27 cellular contexts compared by ENCODE assay signal in the genomic region with DNA sequence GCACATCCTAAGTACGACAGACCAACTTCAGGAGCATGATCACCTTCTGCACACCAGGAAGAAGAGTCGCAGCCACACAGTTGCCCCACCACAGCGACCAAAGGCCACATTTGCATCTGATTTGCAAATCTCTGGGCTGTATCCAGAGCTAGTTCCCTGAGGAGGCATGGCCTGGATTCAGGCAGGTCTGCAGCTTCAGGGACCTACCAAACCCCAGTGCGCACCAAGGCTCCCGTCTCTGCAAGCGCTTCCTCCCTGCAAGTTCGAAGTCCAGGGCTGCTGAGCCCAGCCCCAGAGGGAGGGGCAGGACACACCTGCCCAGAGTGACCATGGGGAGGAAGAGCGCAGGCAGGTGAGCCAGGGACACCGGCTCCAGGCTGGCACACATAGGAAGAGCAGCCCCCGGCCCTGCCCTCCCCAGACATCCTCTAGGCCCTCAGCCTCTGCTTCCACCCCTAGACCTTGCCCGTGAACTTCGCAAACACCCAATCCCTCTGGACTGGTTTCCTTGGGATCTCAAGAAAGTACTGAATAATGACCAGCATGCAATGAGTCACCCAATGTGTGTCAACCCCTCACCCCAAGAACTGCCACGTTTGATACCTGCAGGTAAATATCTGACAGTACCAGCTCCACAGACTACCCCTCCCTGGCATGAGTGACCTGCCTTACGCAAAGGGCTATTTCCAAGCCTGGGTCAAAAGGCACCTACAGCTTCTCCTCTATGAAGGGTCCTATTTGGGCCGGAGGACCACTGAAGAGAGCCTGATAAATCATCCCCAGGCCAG. TPM values are rescaled to one million over a fixed set of nuclear protein-coding genes. Genes with fewer than 3 reads are reported as not detected.
DNase-seq lines count a peak whose midpoint lies in the region; ATAC-seq, FAIRE-seq and TF ChIP-seq lines count a peak whose summit lies in the region.
"Had no signal": no experiment of that assay in that cellular context is flagged by ENCODE, and none has a peak within 500 bp of the region (broad histone marks: within the 10 kb centered on the region; RNA-seq: fewer than 3 reads in every experiment).

No MANE protein-coding gene starts in this region.

- no peak overlapping the region for H3K27ac Mint-ChIP-seq in stimulated activated naive CD8-positive, alpha-beta T cell treated with anti-CD3 and anti-CD28 coated beads, Interleukin-15, amount 100 ng/mL, for 72 hours
- H3K27ac Mint-ChIP-seq: activated naive CD8-positive, alpha-beta T cell; activated T-cell treated with anti-CD3 and anti-CD28 coated beads, Interleukin-2, amount 50 U/mL, for 24 hours; dendritic cell treated with granulocyte-macrophage colony-stimulating factor and Interleukin-4, amounts not matched to agents 40 ng/mL and 50 ng/mL, for 4 days; natural killer cell; stimulated activated effector memory CD8-positive, alpha-beta T cell treated with anti-CD3 and anti-CD28 coated beads, Interleukin-12 subunit alpha, Interleukin-12 subunit beta, amount 100 ng/mL, for 72 hours; WTC11 had no signal

- H3K9ac ChIP-seq in Karpas-422 (ENCODE audit: low read length): no peak overlapping the region
- H3K9ac ChIP-seq in HepG2 (ENCODE audit: insufficient read depth, low read depth, low read length): no peak overlapping the region

- TF ChIP-seq CTCF in HepG2 (CRISPR knock-in tag; IDR thresholded peaks at IDR 0.05): no peak
- TF ChIP-seq CTCF in stomach (IDR thresholded peaks at IDR 0.05): no peak
- no peak for TF ChIP-seq CTCF in osteoblast (IDR thresholded peaks at IDR 0.05; ENCODE audit: extremely low read depth, low read depth, low read length)

- H3K9me2 ChIP-seq in Karpas-422 (replicated peaks; ENCODE audit: insufficient read depth, low read length): no peaks in the 10 kb centered on the region

- 42% methylated on average over 5 of the region's 15 CpGs for WGBS in HepG2 (ENCODE audit: low lambda C conversion rate)
- 26 to 54% (median 49%) methylated on average over 9 to 15 of the region's 15 CpGs for WGBS in stomach, 5 donors

- H3K4me1 Mint-ChIP-seq in stimulated activated naive CD8-positive, alpha-beta T cell treated with anti-CD3 and anti-CD28 coated beads, Interleukin-15, amount 100 ng/mL, for 72 hours: peaks cover 8% of the 10 kb centered on the region
- H3K4me1 Mint-ChIP-seq: natural killer cell had no signal

- H2AFZ ChIP-seq in Karpas-422 (ENCODE audit: low read length) (no peak overlapping the region), HepG2 (ENCODE audit: low read length) (no peak overlapping the region), osteoblast (ENCODE audit: low read length) (no peak overlapping the region)

- peak; percentile 65 for DNase-seq in Karpas-422
- peak; percentile 50 for DNase-seq in SW480 (ENCODE audit: low spot score)
- DNase-seq in HepG2 (ENCODE audit: low spot score): peak; percentile 38
- peak; percentile 82 for DNase-seq in stomach
- no peak for DNase-seq in stimulated activated naive CD8-positive, alpha-beta T cell treated with anti-CD3 and anti-CD28 coated beads, Interleukin-15, amount 100 ng/mL, for 72 hours
- no peak for DNase-seq in osteoblast (ENCODE audit: insufficient read length, low spot score, missing footprints)
- DNase-seq in urothelium cell line (ENCODE audit: low spot score): no peak
- DNase-seq: activated effector memory CD4-positive, alpha-beta T cell treated with anti-CD3 and anti-CD28 coated beads, Interleukin-2, amount 50 U/mL, for 16 hours; activated T-cell treated with anti-CD3 and anti-CD28 coated beads, Interleukin-2, amount 50 U/mL, for 24 hours; natural killer cell; NCI-H2107; NCI-H446; NCI-H82; occipital lobe; substantia nigra; upper lobe of left lung had no signal

- H3K79me2 ChIP-seq in Karpas-422 (ENCODE audit: low read length) (no peaks in the 10 kb centered on the region), HepG2 (ENCODE audit: insufficient read depth, low read length) (no peaks in the 10 kb centered on the region), osteoblast (ENCODE audit: insufficient read depth, low read length) (no peaks in the 10 kb centered on the region)

- H3K4me3 ChIP-seq in Karpas-422 (ENCODE audit: low read length) (no peak overlapping the region; the same call in 1 of the 2 replicates), HepG2 (replicated peaks in 1 of 3; ENCODE audit: insufficient read depth in 1 of 3, low read depth in 2 of 3, low read length in 3 of 3) (peak overlapping the region in 1 of 3 experiments; percentile 5; a peak in 2 of 6 replicates), stomach (no peak overlapping the region), osteoblast (ENCODE audit: insufficient read depth, low read length) (no peak overlapping the region)
- H3K4me3 ChIP-seq: SJSA1, upper lobe of left lung had no signal

- intact Hi-C loops in HepG2 (cut with micrococcal nuclease; ENCODE audit: unreplicated experiment): no loop called here
- intact Hi-C loops in stomach (cut with DNase I; ENCODE audit: low total_unique reads): no loop called here

- TF ChIP-seq POLR2A in HepG2 (IDR thresholded peaks at IDR 0.05; ENCODE audit: insufficient read depth in 1 of 2, low read depth in 2 of 2, low read length in 2 of 2) (no peak), stomach (IDR thresholded peaks at IDR 0.05) (no peak)

- no peaks in the 10 kb centered on the region for H3K36me3 ChIP-seq in Karpas-422 (ENCODE audit: insufficient read depth, low read length)
- H3K36me3 ChIP-seq in HepG2 (replicated peaks in 1 of 2; ENCODE audit: control insufficient read depth in 1 of 2, insufficient read depth in 2 of 2, low read length in 2 of 2): no peaks in the 10 kb centered on the region
- H3K36me3 ChIP-seq in stomach: peaks cover 0 to 9% (median 0%) of the 10 kb centered on the region in 4 donors
- no peaks in the 10 kb centered on the region for H3K36me3 ChIP-seq in osteoblast (ENCODE audit: insufficient read depth, low read length)
- H3K36me3 ChIP-seq: SJSA1 had no signal

- no peak for FAIRE-seq in HepG2 (lab: Jason Lieb, UNC)
- FAIRE-seq in urothelium cell line (lab: Jason Lieb, UNC): no peak
- FAIRE-seq: GM18507, H54, islet of Langerhans had no signal

- no peaks in the 10 kb centered on the region for H3K9me3 Mint-ChIP-seq in stimulated activated naive CD8-positive, alpha-beta T cell treated with anti-CD3 and anti-CD28 coated beads, Interleukin-15, amount 100 ng/mL, for 72 hours
- H3K9me3 Mint-ChIP-seq: activated T-cell treated with anti-CD3 and anti-CD28 coated beads, Interleukin-2, amount 50 U/mL, for 24 hours; dendritic cell treated with granulocyte-macrophage colony-stimulating factor and Interleukin-4, amounts not matched to agents 40 ng/mL and 50 ng/mL, for 4 days; natural killer cell; stimulated activated effector memory CD8-positive, alpha-beta T cell treated with anti-CD3 and anti-CD28 coated beads, Interleukin-12 subunit alpha, Interleukin-12 subunit beta, amount 100 ng/mL, for 72 hours; WTC11 had no signal

- POLR2A ChIA-PET in HepG2 (lab: Yijun Ruan, JAX): no interaction called here

- TF ChIP-seq EP300 in HepG2 (IDR thresholded peaks at IDR 0.05; ENCODE audit: low read depth in 2 of 2, low read length in 2 of 2): no peak
- TF ChIP-seq EP300 in HepG2 (CRISPR knock-in tag; IDR thresholded peaks at IDR 0.05; ENCODE audit: borderline replicate concordance): no peak
- TF ChIP-seq EP300 in stomach (IDR thresholded peaks at IDR 0.05): no peak

- H3K4me3 Mint-ChIP-seq in stimulated activated naive CD8-positive, alpha-beta T cell treated with anti-CD3 and anti-CD28 coated beads, Interleukin-15, amount 100 ng/mL, for 72 hours: no peak overlapping the region
- H3K4me3 Mint-ChIP-seq: activated naive CD8-positive, alpha-beta T cell; activated T-cell treated with anti-CD3 and anti-CD28 coated beads, Interleukin-2, amount 50 U/mL, for 24 hours; dendritic cell treated with granulocyte-macrophage colony-stimulating factor and Interleukin-4, amounts not matched to agents 40 ng/mL and 50 ng/mL, for 4 days; natural killer cell; stimulated activated effector memory CD8-positive, alpha-beta T cell treated with anti-CD3 and anti-CD28 coated beads, Interleukin-12 subunit alpha, Interleukin-12 subunit beta, amount 100 ng/mL, for 72 hours; WTC11 had no signal

- H3K27me3 ChIP-seq in Karpas-422 (ENCODE audit: low read length) (no peaks in the 10 kb centered on the region), HepG2 (ENCODE audit: control insufficient read depth in 1 of 2, insufficient read depth in 2 of 2, low read length in 2 of 2) (peaks cover 4 to 70% of the 10 kb centered on the region in 2 experiments; a peak in 4 of 5 replicates), stomach (no peaks in the 10 kb centered on the region), osteoblast (ENCODE audit: insufficient read depth, low read length) (peaks cover 24% of the 10 kb centered on the region)
- H3K27me3 ChIP-seq: upper lobe of left lung had no signal

- TF ChIP-seq RAD21 in HepG2 (CRISPR knock-in tag; IDR thresholded peaks at IDR 0.05): no peak

- ATAC-seq in HepG2: peak; percentile 62
- ATAC-seq in stimulated activated naive CD8-positive, alpha-beta T cell treated with anti-CD3 and anti-CD28 coated beads, Interleukin-15, amount 100 ng/mL, for 72 hours: no peak
- ATAC-seq: esophagus mucosa; natural killer cell; stimulated activated effector memory CD8-positive, alpha-beta T cell treated with anti-CD3 and anti-CD28 coated beads, Interleukin-12 subunit alpha, Interleukin-12 subunit beta, amount 100 ng/mL, for 72 hours; WTC11 had no signal

- H3K9me3 ChIP-seq in Karpas-422 (ENCODE audit: low read length): no peaks in the 10 kb centered on the region
- no peaks in the 10 kb centered on the region for H3K9me3 ChIP-seq in HepG2 (ENCODE audit: low read length)
- H3K9me3 ChIP-seq in stomach: no peaks in the 10 kb centered on the region
- no peaks in the 10 kb centered on the region for H3K9me3 ChIP-seq in osteoblast (ENCODE audit: low read depth, low read length)
- H3K9me3 ChIP-seq: SJSA1, upper lobe of left lung had no signal

- CTCF ChIA-PET in HepG2 (lab: Yijun Ruan, JAX; ENCODE audit: low intra/inter-chr PET ratio, low total read pairs): no interaction called here

- BruUV-seq in HepG2 (replicated peaks; lab: Mats Ljungman, UMichigan): no TSS peak

- H3K27ac ChIP-seq in Karpas-422 (ENCODE audit: low read length): no peak overlapping the region
- H3K27ac ChIP-seq in HepG2 (ENCODE audit: extremely low read length, insufficient read depth, low read length): no peak overlapping the region
- peak overlapping the region; percentile 57 to 86 (median 78) for H3K27ac ChIP-seq in stomach
- H3K27ac ChIP-seq in osteoblast (ENCODE audit: low read depth, low read length): no peak overlapping the region
- H3K27ac ChIP-seq: C4-2B, RWPE1, SJSA1, upper lobe of left lung had no signal

- in situ Hi-C loops in HepG2 (cut with HindIII; ENCODE audit: extremely low pct_ligation_motif_present, low pct_unique_long_range_greater_than_20kb): no loop called here

- peaks cover 6% of the 10 kb centered on the region for H3K27me3 Mint-ChIP-seq in stimulated activated naive CD8-positive, alpha-beta T cell treated with anti-CD3 and anti-CD28 coated beads, Interleukin-15, amount 100 ng/mL, for 72 hours
- H3K27me3 Mint-ChIP-seq: activated naive CD8-positive, alpha-beta T cell; activated T-cell treated with anti-CD3 and anti-CD28 coated beads, Interleukin-2, amount 50 U/mL, for 24 hours had no signal

- no peaks in the 10 kb centered on the region for H4K20me1 ChIP-seq in Karpas-422 (ENCODE audit: insufficient read depth, low read depth, low read length)
- no peaks in the 10 kb centered on the region for H4K20me1 ChIP-seq in HepG2 (ENCODE audit: insufficient read depth, low read length)
- no peaks in the 10 kb centered on the region for H4K20me1 ChIP-seq in osteoblast (ENCODE audit: insufficient read depth, low read length)

- peak overlapping the region; percentile 42 for H3K4me2 ChIP-seq in Karpas-422 (ENCODE audit: low read depth, low read length, poor library complexity, severe bottlenecking)
- peak overlapping the region; percentile 55 for H3K4me2 ChIP-seq in HepG2 (ENCODE audit: low read depth, low read length)
- no peak overlapping the region for H3K4me2 ChIP-seq in osteoblast (ENCODE audit: insufficient read depth, low read length)

- H3K4me1 ChIP-seq in Karpas-422 (ENCODE audit: low read length): peaks cover 27% of the 10 kb centered on the region
- H3K4me1 ChIP-seq in HepG2 (ENCODE audit: insufficient read depth, low read length): peaks cover 35% of the 10 kb centered on the region
- H3K4me1 ChIP-seq in stomach: peaks cover 74 to 100% (median 91%) of the 10 kb centered on the region in 4 donors
- H3K4me1 ChIP-seq in osteoblast (ENCODE audit: insufficient read depth, low read length): no peaks in the 10 kb centered on the region
- H3K4me1 ChIP-seq: SJSA1 had no signal

RNA-seq across cellular contexts. Expression of a gene that starts 36.8 kb away (rescaled TPM):
- 1.3 TPM in 2 replicates for total RNA-seq in Karpas-422 (2014; rRNA removed; shearing (Covaris generic); ENCODE audit: low replicate concordance)
- 2.3 and 3.7 TPM in 2 replicates for total RNA-seq in HepG2 (2016; rRNA removed; fragmentation: Illumina TruSeq; extraction: Trizol)
- 1.5 and 1.9 TPM in 2 replicates for total RNA-seq in HepG2 (2016; cell fraction: cytosol; rRNA removed; fragmentation: Illumina TruSeq; extraction: Trizol; ENCODE audit: low read depth)
- 2.8 and 3.2 TPM in 2 replicates for total RNA-seq in HepG2 (2016; cell fraction: insoluble cytoplasmic fraction; rRNA removed; fragmentation: Illumina TruSeq; extraction: Trizol)
- 3.6 and 4.4 TPM in 2 replicates for total RNA-seq in HepG2 (2016; cell fraction: membrane; rRNA removed; fragmentation: Illumina TruSeq; extraction: Trizol)
- total RNA-seq in HepG2 (2016; cell fraction: nucleus; rRNA removed; fragmentation: Illumina TruSeq; extraction: Trizol): 3.2 TPM in 2 replicates
- polyA plus RNA-seq in HepG2 (2011; rRNA removed): 1.9 and 2.2 TPM in 2 replicates
- 2.0 and 2.2 TPM in 2 replicates for polyA plus RNA-seq in HepG2 (2011; cell fraction: cytosol; rRNA removed)
- polyA plus RNA-seq in HepG2 (2011; cell fraction: nucleus; rRNA removed): 5.8 and 8.1 TPM in 2 replicates
- 1.0 and 1.4 TPM in 2 replicates for polyA plus RNA-seq in HepG2 (2012)
- polyA plus RNA-seq in HepG2 (2016; cell fraction: cytosol; fragmentation: Illumina TruSeq; extraction: Trizol; ENCODE audit: low read depth): 1.6 and 2.1 TPM in 2 replicates
- 3.0 and 3.9 TPM in 2 replicates for polyA plus RNA-seq in HepG2 (2016; cell fraction: insoluble cytoplasmic fraction; fragmentation: Illumina TruSeq; extraction: Trizol; ENCODE audit: low read depth)
- polyA plus RNA-seq in HepG2 (2016; cell fraction: membrane; fragmentation: Illumina TruSeq; extraction: Trizol; ENCODE audit: low read depth): 3.7 and 5.0 TPM in 2 replicates
- 4.0 and 4.7 TPM in 2 replicates for polyA plus RNA-seq in HepG2 (2016; cell fraction: nucleus; fragmentation: Illumina TruSeq; extraction: Trizol; ENCODE audit: insufficient read depth, low read depth)
- 2.5 and 2.9 TPM in 2 replicates for polyA minus RNA-seq in HepG2 (2011; rRNA and poly(A)+ RNA removed; ENCODE audit: low replicate concordance)
- 1.7 and 2.1 TPM in 2 replicates for polyA minus RNA-seq in HepG2 (2011; cell fraction: cytosol; rRNA and poly(A)+ RNA removed)
- polyA minus RNA-seq in HepG2 (2011; cell fraction: nucleus; rRNA and poly(A)+ RNA removed): 2.7 and 3.0 TPM in 2 replicates
- total RNA-seq in stomach: 100 to 1,000 TPM in 2 of 5 donors, 10 to 100 TPM in 3; 24.6 to 166 (median 66.5) TPM
- polyA plus RNA-seq in stomach: 10 to 100 TPM in 1 of 3 donors, 1 to 10 TPM in 2; 6.0 to 11.8 (median 6.5) TPM
- total RNA-seq in osteoblast: 0.36 and 0.59 TPM in 2 replicates

Comparison
In these comparisons a context has a peak if more than half of its experiments do, and no peak if none do; other contexts are left out.
1. DNase-seq: peak in Karpas-422 (single experiment), SW480 (single experiment), HepG2 (single experiment) and stomach (single experiment); none in stimulated activated naive CD8-positive, alpha-beta T cell treated with anti-CD3 and anti-CD28 coated beads, Interleukin-15, amount 100 ng/mL, for 72 hours (0 of 2), osteoblast (single experiment) and urothelium cell line (single experiment).
2. H3K27ac ChIP-seq: peak in stomach (5 of 5); none in Karpas-422 (single experiment), HepG2 (single experiment) and osteoblast (single experiment).
3. RNA of a gene that starts 36.8 kb away (total RNA-seq): 24.6 to 166 TPM in stomach; 1.5 to 4.4 TPM in HepG2, 1.3 TPM in Karpas-422 and 0.36 to 0.59 TPM in osteoblast; every median in the first group is over 4 times any median in the second.